16 cellular contexts compared by ENCODE assay signal in the genomic region with DNA sequence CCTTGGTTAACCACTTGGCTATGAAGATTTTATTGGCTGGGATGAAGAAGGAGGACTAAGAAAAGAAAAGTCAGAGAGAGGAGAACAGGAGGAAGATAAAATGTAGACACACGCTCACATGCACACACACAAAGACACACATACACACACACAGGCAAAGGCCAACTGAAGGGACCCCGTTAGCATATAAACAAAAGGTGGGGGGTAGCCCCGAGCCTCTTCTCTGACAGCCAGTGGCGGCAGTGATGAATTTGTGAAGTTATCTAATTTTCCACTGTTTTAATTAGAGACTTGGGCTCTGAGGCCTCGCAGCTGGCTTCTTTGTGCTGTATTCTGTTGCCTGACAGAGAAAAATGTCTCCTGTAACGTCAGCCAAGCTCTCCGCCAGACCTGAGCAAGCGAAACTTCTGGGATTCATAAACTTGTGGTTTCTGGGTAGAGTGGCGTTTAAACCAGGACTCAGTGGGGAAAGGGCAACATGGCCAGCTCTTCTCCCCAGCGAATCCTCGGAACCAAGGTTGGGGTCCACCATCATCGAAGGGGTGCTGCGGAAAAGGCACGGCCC.
DNase-seq lines count a peak whose midpoint lies in the region; ATAC-seq, FAIRE-seq and TF ChIP-seq lines count a peak whose summit lies in the region.
"Had no signal": no experiment of that assay in that cellular context is flagged by ENCODE, and none has a peak within 500 bp of the region (broad histone marks: within the 10 kb centered on the region; RNA-seq: fewer than 3 reads in every experiment).

No MANE protein-coding gene starts in this region.

- H4K20me1 ChIP-seq in fibroblast of lung (ENCODE audit: control insufficient read depth, extremely low read depth, insufficient read depth, low read length) = no peaks in the 10 kb centered on the region
- H4K20me1 ChIP-seq in HepG2 (ENCODE audit: insufficient read depth, low read length) = no peaks in the 10 kb centered on the region

- H4K8ac ChIP-seq in neuronal stem cell (ENCODE audit: low read depth, low read length) = no peak overlapping the region

- H3K36me3 ChIP-seq in SJCRH30 = no peaks in the 10 kb centered on the region
- H3K36me3 ChIP-seq in fibroblast of lung (ENCODE audit: control insufficient read depth, insufficient read depth, low read length) = no peaks in the 10 kb centered on the region
- H3K36me3 ChIP-seq in neuronal stem cell (replicated peaks in 1 of 2; ENCODE audit: control insufficient read depth in 2 of 2, insufficient read depth in 2 of 2, low read length in 2 of 2) = no peaks in the 10 kb centered on the region
- no peaks in the 10 kb centered on the region for H3K36me3 ChIP-seq in HepG2 (replicated peaks in 1 of 2; ENCODE audit: control insufficient read depth in 1 of 2, insufficient read depth in 2 of 2, low read length in 2 of 2)
- no peaks in the 10 kb centered on the region for H3K36me3 ChIP-seq in ascending aorta
- H3K36me3 ChIP-seq: HAP-1 had no signal

- H3K9ac ChIP-seq in fibroblast of lung (ENCODE audit: insufficient read depth, low read length) = peak overlapping the region; percentile 40
- no peak overlapping the region for H3K9ac ChIP-seq in neuronal stem cell (ENCODE audit: low read depth, low read length, poor library complexity)
- H3K9ac ChIP-seq in HepG2 (ENCODE audit: insufficient read depth, low read depth, low read length) = no peak overlapping the region

- H2AK5ac ChIP-seq in neuronal stem cell (ENCODE audit: low read depth, low read length) = no peak overlapping the region

- H3K27me3 ChIP-seq in SJCRH30 = no peaks in the 10 kb centered on the region
- no peaks in the 10 kb centered on the region for H3K27me3 ChIP-seq in fibroblast of lung (ENCODE audit: control insufficient read depth, insufficient read depth, low read length)
- H3K27me3 ChIP-seq in neuronal stem cell (ENCODE audit: control insufficient read depth in 3 of 3, insufficient read depth in 3 of 3, low read depth in 1 of 3, low read length in 3 of 3) = peaks cover 0 to 6% (median 0%) of the 10 kb centered on the region in 3 experiments
- peaks cover 0 to 17% of the 10 kb centered on the region in 2 experiments; a peak in 3 of 5 replicates for H3K27me3 ChIP-seq in HepG2 (ENCODE audit: control insufficient read depth in 1 of 2, insufficient read depth in 2 of 2, low read length in 2 of 2)
- H3K27me3 ChIP-seq in ascending aorta = no peaks in the 10 kb centered on the region

- TF ChIP-seq CTCF in fibroblast of lung (conservative IDR thresholded peaks at IDR 0.05 in 1 of 2, IDR thresholded peaks at IDR 0.05 in 1 of 2; ENCODE audit: low read depth in 1 of 2, low read length in 2 of 2) (no peak), HepG2 (CRISPR knock-in tag; IDR thresholded peaks at IDR 0.05) (no peak), ascending aorta (IDR thresholded peaks at IDR 0.05) (no peak)

- peak overlapping the region; percentile 85 for H3K4me2 ChIP-seq in fibroblast of lung (ENCODE audit: extremely low read depth, insufficient read depth, low read length)
- no peak overlapping the region for H3K4me2 ChIP-seq in neuronal stem cell (ENCODE audit: insufficient read depth, low read length, poor library complexity, severe bottlenecking)
- H3K4me2 ChIP-seq in HepG2 (ENCODE audit: low read depth, low read length) = no peak overlapping the region

- CTCF ChIA-PET in HepG2 (lab: Yijun Ruan, JAX; ENCODE audit: low intra/inter-chr PET ratio, low total read pairs) = no interaction called here

- no peak overlapping the region for H4K91ac ChIP-seq in neuronal stem cell (ENCODE audit: low read depth, low read length, poor library complexity)

- peak overlapping the region; percentile 23 for H3K18ac ChIP-seq in neuronal stem cell (ENCODE audit: low read length)

- FAIRE-seq in HepG2 (lab: Jason Lieb, UNC) = no peak

- no peak for TF ChIP-seq RAD21 in HepG2 (CRISPR knock-in tag; IDR thresholded peaks at IDR 0.05)

- H3K14ac ChIP-seq in neuronal stem cell (ENCODE audit: low read length) = no peak overlapping the region

- no peak for ATAC-seq in HepG2
- ATAC-seq: natural killer cell; stimulated activated naive B cell treated with anti-CD40 and anti-IgM and Interleukin-4, amounts not matched to agents 10 μg/mL and 1 μg/mL and 100 μg/mL, for 72 hours had no signal

- H3K9me3 ChIP-seq in SJCRH30 (replicated peaks) (no peaks in the 10 kb centered on the region), fibroblast of lung (ENCODE audit: control insufficient read depth, insufficient read depth, low read depth, low read length) (no peaks in the 10 kb centered on the region), neuronal stem cell (replicated peaks in 1 of 2; ENCODE audit: control insufficient read depth in 2 of 2, insufficient read depth in 1 of 2, low read depth in 1 of 2, low read length in 2 of 2) (no peaks in the 10 kb centered on the region), HepG2 (ENCODE audit: low read length) (no peaks in the 10 kb centered on the region), ascending aorta (no peaks in the 10 kb centered on the region)
- H3K9me3 ChIP-seq: HAP-1 had no signal

- no peak overlapping the region for H2AFZ ChIP-seq in fibroblast of lung (ENCODE audit: low read length)
- peak overlapping the region; percentile 51 for H2AFZ ChIP-seq in neuronal stem cell (ENCODE audit: low read length)
- H2AFZ ChIP-seq in HepG2 (ENCODE audit: low read length) = no peak overlapping the region

- H3K79me2 ChIP-seq in fibroblast of lung (ENCODE audit: control insufficient read depth, insufficient read depth, low read length) = no peaks in the 10 kb centered on the region
- H3K79me2 ChIP-seq in HepG2 (ENCODE audit: insufficient read depth, low read length) = no peaks in the 10 kb centered on the region

- WGBS in neuronal stem cell (ENCODE audit: extremely low coverage in 2 of 2, insufficient read length in 2 of 2, insufficient replicate concordance in 1 of 2), 2 donors = no CpG with 5 or more reads among the region's 14 CpGs
- 11% methylated on average over 7 of the region's 14 CpGs for WGBS in HepG2 (ENCODE audit: low lambda C conversion rate)

- intact Hi-C loops in HepG2 (cut with micrococcal nuclease; ENCODE audit: unreplicated experiment) (no loop called here), ascending aorta (cut with DNase I) (no loop called here)

- H3K27ac ChIP-seq in SJCRH30 = peak overlapping the region; percentile 94
- H3K27ac ChIP-seq in fibroblast of lung (ENCODE audit: insufficient read depth, low read length) = peak overlapping the region; percentile 97
- H3K27ac ChIP-seq in neuronal stem cell (replicated peaks; ENCODE audit: low read length) = peak overlapping the region; percentile 18
- H3K27ac ChIP-seq in HepG2 (ENCODE audit: extremely low read length, insufficient read depth, low read length) = no peak overlapping the region
- no peak overlapping the region for H3K27ac ChIP-seq in ascending aorta
- H3K27ac ChIP-seq: dorsolateral prefrontal cortex had no signal

- H2BK120ac ChIP-seq in neuronal stem cell (ENCODE audit: low read depth, low read length) = no peak overlapping the region

- BruUV-seq in HepG2 (replicated peaks; lab: Mats Ljungman, UMichigan) = no TSS peak

- H3K23ac ChIP-seq in neuronal stem cell (ENCODE audit: low read depth, low read length, poor library complexity) = no peak overlapping the region

- H2BK12ac ChIP-seq in neuronal stem cell (ENCODE audit: low read length) = no peak overlapping the region

- POLR2A ChIA-PET in HepG2 (lab: Yijun Ruan, JAX) = no interaction called here

- in situ Hi-C loops in HepG2 (cut with HindIII; ENCODE audit: extremely low pct_ligation_motif_present, low pct_unique_long_range_greater_than_20kb) = no loop called here

- no peak for TF ChIP-seq POLR2A in HepG2 (IDR thresholded peaks at IDR 0.05; ENCODE audit: insufficient read depth in 1 of 2, low read depth in 2 of 2, low read length in 2 of 2)

- TF ChIP-seq EP300 in HepG2 (IDR thresholded peaks at IDR 0.05; ENCODE audit: low read depth in 2 of 2, low read length in 2 of 2) (no peak), HepG2 (CRISPR knock-in tag; IDR thresholded peaks at IDR 0.05; ENCODE audit: borderline replicate concordance) (no peak)

- H2BK5ac ChIP-seq in neuronal stem cell (ENCODE audit: low read length) = no peak overlapping the region

- H3K79me1 ChIP-seq in neuronal stem cell (ENCODE audit: low read depth, low read length) = no peaks in the 10 kb centered on the region

- DNase-seq in AG08396 (ENCODE audit: low spot score) (peak; percentile 64), SJCRH30 (peak; percentile 48 to 69), fibroblast of lung (ENCODE audit: low read depth in 2 of 2) (peak; percentile 96 to 98), neuronal stem cell (ENCODE audit: low spot score) (no peak), HepG2 (ENCODE audit: low spot score) (no peak), NCI-H82 (lab: John Stamatoyannopoulos, UW) (no peak), HuH-7 (ENCODE audit: low spot score) (no peak), ascending aorta (ENCODE audit: low spot score in 2 of 2) (no peak)
- DNase-seq: activated CD4-positive, alpha-beta T cell treated with anti-CD3 and anti-CD28 coated beads for 1 hour; activated effector memory CD4-positive, alpha-beta T cell treated with anti-CD3 and anti-CD28 coated beads, Interleukin-2, amount 50 U/mL, for 16 hours; dorsolateral prefrontal cortex; natural killer cell; NCI-H446 treated with DMSO at 0.1 percent for 48 hours; SHP77; stimulated activated naive B cell treated with anti-CD40 and anti-IgM and Interleukin-4, amounts not matched to agents 10 μg/mL and 1 μg/mL and 100 μg/mL, for 72 hours had no signal

- H3K4me1 ChIP-seq in SJCRH30 = peaks cover 31% of the 10 kb centered on the region
- H3K4me1 ChIP-seq in fibroblast of lung (ENCODE audit: control insufficient read depth, extremely low read depth, insufficient read depth, low read length) = peaks cover 36% of the 10 kb centered on the region
- peaks cover 0 to 8% of the 10 kb centered on the region in 2 donors for H3K4me1 ChIP-seq in neuronal stem cell (ENCODE audit: control insufficient read depth in 2 of 2, insufficient read depth in 1 of 2, low read depth in 1 of 2, low read length in 2 of 2)
- no peaks in the 10 kb centered on the region for H3K4me1 ChIP-seq in HepG2 (ENCODE audit: insufficient read depth, low read length)
- no peaks in the 10 kb centered on the region for H3K4me1 ChIP-seq in ascending aorta
- H3K4me1 ChIP-seq: HAP-1 had no signal

- H3K4me3 ChIP-seq in SJCRH30 (peak overlapping the region; percentile 44), fibroblast of lung (replicated peaks in 1 of 4; ENCODE audit: control extremely low read depth in 1 of 4, insufficient read depth in 1 of 4, low read depth in 3 of 4, low read length in 4 of 4) (peak overlapping the region in 2 of 4 experiments; percentile 28 to 40), neuronal stem cell (ENCODE audit: low read length in 2 of 2) (no peak overlapping the region), HepG2 (replicated peaks in 1 of 3; ENCODE audit: insufficient read depth in 1 of 3, low read depth in 2 of 3, low read length in 3 of 3) (no peak overlapping the region), ascending aorta (no peak overlapping the region)
- H3K4me3 ChIP-seq: dorsolateral prefrontal cortex, HAP-1 had no signal

- no peak overlapping the region for H2BK15ac ChIP-seq in neuronal stem cell (ENCODE audit: low read length)

- H3K4ac ChIP-seq in neuronal stem cell (ENCODE audit: low read length) = no peak overlapping the region

TF ChIP-seq in HepG2, 621 proteins besides CTCF, POLR2A, EP300 and RAD21 (continues in another document):
- TF ChIP-seq KLF12 (CRISPR knock-in tag; IDR thresholded peaks at IDR 0.05; ENCODE audit: borderline replicate concordance) (no peak), PITX1 (CRISPR knock-in tag; IDR thresholded peaks at IDR 0.05) (no peak)

Comparison
In these comparisons a context has a peak if more than half of its experiments do, and no peak if none do; other contexts are left out.
1. DNase-seq: peak in AG08396 (single experiment), SJCRH30 (2 of 2) and fibroblast of lung (2 of 2); none in neuronal stem cell (single experiment), HepG2 (single experiment), NCI-H82 (single experiment), HuH-7 (single experiment) and ascending aorta (0 of 2).
2. H3K27ac ChIP-seq: peak in SJCRH30 (single experiment), fibroblast of lung (single experiment) and neuronal stem cell (single experiment); none in HepG2 (single experiment) and ascending aorta (0 of 2).